ENCODE assay signal across 9 cellular contexts in the genomic region with DNA sequence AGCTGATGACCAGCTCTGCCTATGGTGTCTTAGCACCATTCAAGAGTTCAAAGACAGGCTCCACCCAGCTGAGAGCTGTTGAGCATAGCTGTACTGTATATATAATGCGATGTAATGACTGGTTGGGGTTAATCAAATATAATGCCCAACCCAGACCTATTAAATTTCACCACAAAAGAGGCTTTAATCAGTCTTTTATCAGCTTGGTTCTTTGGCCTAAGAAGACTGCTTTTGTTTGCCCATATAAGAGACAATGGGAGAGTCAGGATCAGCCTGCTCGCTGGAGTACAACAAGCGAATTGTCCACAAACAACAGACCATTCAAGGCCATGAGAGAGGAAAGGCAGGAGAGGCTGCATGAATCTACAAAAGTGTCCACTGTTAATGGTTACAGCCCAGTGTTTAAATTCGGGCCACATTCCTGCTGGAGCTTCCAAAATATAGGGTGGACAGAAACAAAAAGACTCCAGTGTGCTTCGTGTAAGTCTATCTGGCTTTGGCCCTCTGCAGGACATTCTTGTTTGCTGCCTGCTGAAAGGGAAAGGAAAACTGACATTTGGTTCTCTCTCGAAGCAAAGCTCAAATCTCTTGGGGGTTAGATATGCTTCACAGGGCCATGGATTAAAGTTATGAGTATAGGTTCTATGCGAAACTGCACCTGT.
DNase-seq lines count a peak whose midpoint lies in the region; ATAC-seq and TF ChIP-seq lines count a peak whose summit lies in the region.
"Had no signal": no experiment of that assay in that cellular context is flagged by ENCODE, and none has a peak within 500 bp of the region (broad histone marks: within the 10 kb centered on the region; RNA-seq: fewer than 3 reads in every experiment).

No MANE protein-coding gene starts in this region.

- peaks cover 4% of the 10 kb centered on the region for H3K4me1 Mint-ChIP-seq in activated CD4-positive, alpha-beta T cell treated with anti-CD3 and anti-CD28 coated beads, Interleukin-2, amount 10 ng/mL, durations not matched to agents 7 days and 5 days

- H3K27ac Mint-ChIP-seq in activated CD4-positive, alpha-beta T cell treated with anti-CD3 and anti-CD28 coated beads, Interleukin-2, amount 10 ng/mL, durations not matched to agents 7 days and 5 days = no peak overlapping the region

- CTCF ChIA-PET in activated CD4-positive, alpha-beta T cell treated with anti-CD3 and anti-CD28 coated beads, Interleukin-2, amount 10 ng/mL, durations not matched to agents 7 days and 5 days (lab: Charles Lee) = no interaction called here

- in situ Hi-C loops in brain microvascular endothelial cell (cut with HindIII; ENCODE audit: low pct_ligation_motif_present, low sequenced_read_pairs) = no loop called here

- no peak overlapping the region for H3K4me3 ChIP-seq in brain microvascular endothelial cell (ENCODE audit: low read depth, low read length)

- no peaks in the 10 kb centered on the region for H3K27me3 ChIP-seq in brain microvascular endothelial cell (replicated peaks)

- DNase-seq in brain microvascular endothelial cell = peak; percentile 11
- DNase-seq in retina = peak; percentile 57
- no peak for DNase-seq in activated CD4-positive, alpha-beta T cell treated with anti-CD3 and anti-CD28 coated beads for 48 hours
- DNase-seq in posterior vena cava (ENCODE audit: low spot score) = no peak
- no peak for DNase-seq in activated CD4-positive, alpha-beta T cell treated with anti-CD3 and anti-CD28 coated beads, Interleukin-2, amount 10 ng/mL, durations not matched to agents 7 days and 5 days
- DNase-seq in NOMO-1 treated with DMSO at 0.1 percent for 48 hours (lab: John Stamatoyannopoulos, UW; ENCODE audit: unreplicated experiment) = no peak
- DNase-seq: NCI-H1048 had no signal

- no peaks in the 10 kb centered on the region for H3K36me3 Mint-ChIP-seq in activated CD4-positive, alpha-beta T cell treated with anti-CD3 and anti-CD28 coated beads, Interleukin-2, amount 10 ng/mL, durations not matched to agents 7 days and 5 days (ENCODE audit: low read depth)

- H3K27me3 Mint-ChIP-seq in activated CD4-positive, alpha-beta T cell treated with anti-CD3 and anti-CD28 coated beads, Interleukin-2, amount 10 ng/mL, durations not matched to agents 7 days and 5 days = no peaks in the 10 kb centered on the region

- no peak overlapping the region for H3K27ac ChIP-seq in brain microvascular endothelial cell

- POLR2A ChIA-PET in activated CD4-positive, alpha-beta T cell treated with anti-CD3 and anti-CD28 coated beads, Interleukin-2, amount 10 ng/mL, durations not matched to agents 7 days and 5 days (lab: Charles Lee) = interaction anchor here (0.6 kb wide), 1 partner anchor 228 kb away, joined by 3 read pairs; no protein-coding TSS in a partner anchor

- no peaks in the 10 kb centered on the region for H3K36me3 ChIP-seq in brain microvascular endothelial cell (replicated peaks)

- intact Hi-C loops in posterior vena cava (cut with DNase I) = no loop called here

- H3K4me3 Mint-ChIP-seq in activated CD4-positive, alpha-beta T cell treated with anti-CD3 and anti-CD28 coated beads, Interleukin-2, amount 10 ng/mL, durations not matched to agents 7 days and 5 days = no peak overlapping the region

- ATAC-seq in GM19025 (IDR thresholded peaks at IDR 0.05; ENCODE audit: low read depth, unreplicated experiment) (peak; percentile 86), HG03064 (IDR thresholded peaks at IDR 0.05; ENCODE audit: low read depth, unreplicated experiment) (peak; percentile 67)

- peak; percentile 60 for TF ChIP-seq CTCF in brain microvascular endothelial cell (IDR thresholded peaks at IDR 0.05; ENCODE audit: low read depth, low read length, missing control alignments)

- no peaks in the 10 kb centered on the region for H3K9me3 Mint-ChIP-seq in activated CD4-positive, alpha-beta T cell treated with anti-CD3 and anti-CD28 coated beads, Interleukin-2, amount 10 ng/mL, durations not matched to agents 7 days and 5 days

Comparison
In these comparisons a context has a peak if more than half of its experiments do, and no peak if none do; other contexts are left out.
1. DNase-seq: peak in brain microvascular endothelial cell (single experiment) and retina (single experiment); none in activated CD4-positive, alpha-beta T cell treated with anti-CD3 and anti-CD28 coated beads for 48 hours (single experiment), posterior vena cava (single experiment), activated CD4-positive, alpha-beta T cell treated with anti-CD3 and anti-CD28 coated beads, Interleukin-2, amount 10 ng/mL, durations not matched to agents 7 days and 5 days (single experiment) and NOMO-1 treated with DMSO at 0.1 percent for 48 hours (single experiment).